In the genomic region with DNA sequence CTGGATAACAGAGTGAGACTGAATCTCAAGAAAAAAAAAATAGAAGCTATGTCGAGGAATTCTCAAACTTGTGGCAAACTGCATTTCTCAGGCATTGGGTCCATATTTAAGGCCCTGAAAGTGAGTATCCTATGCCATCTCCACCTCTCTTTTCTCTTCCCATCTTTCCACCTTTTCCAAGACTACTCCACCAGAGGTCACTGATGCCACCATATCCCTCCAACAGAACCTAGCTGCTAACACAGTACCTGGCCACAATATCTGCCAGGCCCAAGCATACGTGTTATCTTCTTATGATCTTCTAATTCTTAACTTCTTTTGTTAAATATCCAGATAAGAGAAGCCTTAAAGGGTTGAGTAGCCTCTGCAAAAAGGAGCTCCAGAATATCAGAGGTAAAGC, we compare ENCODE assay signal across 1 cellular context.
TF ChIP-seq lines count a peak whose summit lies in the region.

No MANE protein-coding gene starts in this region.

TF ChIP-seq in SK-N-SH treated with all-trans-retinoic acid at 6 μM for 48 hours, 23 proteins besides CTCF, POLR2A, EP300 and RAD21 (continued from another document):
- TF ChIP-seq POU6F1 (CRISPR knock-in tag; IDR thresholded peaks at IDR 0.05; ENCODE audit: borderline replicate concordance, low read depth) (no peak), ZC3H10 (CRISPR knock-in tag; IDR thresholded peaks at IDR 0.05) (no peak), ISL1 (CRISPR knock-in tag; IDR thresholded peaks at IDR 0.05) (no peak), BACH2 (CRISPR knock-in tag; IDR thresholded peaks at IDR 0.05; ENCODE audit: borderline replicate concordance) (no peak), ZNF8 (CRISPR knock-in tag; IDR thresholded peaks at IDR 0.05) (no peak), ZNF70 (CRISPR knock-in tag; IDR thresholded peaks at IDR 0.05) (no peak), ZFP3 (CRISPR knock-in tag; IDR thresholded peaks at IDR 0.05) (no peak), TCF4 (CRISPR knock-in tag; IDR thresholded peaks at IDR 0.05; ENCODE audit: borderline replicate concordance) (no peak), RARB (CRISPR knock-in tag; IDR thresholded peaks at IDR 0.05) (no peak), ESRRG (CRISPR knock-in tag; IDR thresholded peaks at IDR 0.05) (no peak), CSDC2 (CRISPR knock-in tag; IDR thresholded peaks at IDR 0.05) (no peak), OSR1 (CRISPR knock-in tag; IDR thresholded peaks at IDR 0.05) (no peak), GLIS3 (CRISPR knock-in tag; IDR thresholded peaks at IDR 0.05) (no peak), ZNF565 (CRISPR knock-in tag; conservative IDR thresholded peaks at IDR 0.05; ENCODE audit: low read depth) (no peak)
